10 cellular contexts compared by ENCODE assay signal in the genomic region with DNA sequence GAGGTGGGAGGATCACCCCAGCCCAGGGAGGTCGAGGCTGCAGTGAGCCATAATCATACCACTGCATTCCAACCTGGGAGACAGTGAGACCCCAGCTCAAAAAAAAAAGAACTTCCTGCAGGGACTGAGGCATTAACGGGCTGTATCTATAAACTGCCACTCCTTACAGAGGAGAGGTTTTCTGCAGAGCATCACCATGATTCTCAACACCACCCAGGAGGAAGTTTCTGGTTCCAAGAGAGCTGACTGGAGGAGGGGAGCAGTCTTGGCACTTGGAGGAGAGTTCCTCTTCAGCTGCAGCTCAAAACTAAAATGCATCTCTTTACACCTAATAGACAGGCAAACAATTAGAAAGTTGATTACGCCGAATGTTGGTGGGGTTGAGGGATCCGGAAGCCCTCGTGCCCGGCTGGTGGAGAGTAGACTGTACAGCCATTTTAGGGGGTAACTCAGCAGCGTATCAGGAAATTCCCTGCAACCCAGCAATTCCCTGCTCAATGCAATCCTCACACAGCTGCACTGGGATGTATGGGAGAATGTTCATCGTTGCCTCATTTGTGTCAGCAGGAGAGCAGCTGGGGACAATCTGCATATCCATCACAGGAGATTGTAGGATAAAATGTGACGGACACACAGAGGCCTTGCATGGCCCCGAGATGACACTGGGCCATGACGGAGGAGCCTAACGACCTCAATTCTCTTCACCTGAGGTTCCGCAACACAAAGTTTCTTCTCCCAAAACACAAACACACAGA. TPM values are rescaled to one million over a fixed set of nuclear protein-coding genes. Genes with fewer than 3 reads are reported as not detected.
A peak's percentile ranks its signal among the peaks of the same experiment; 100 is the strongest.
DNase-seq lines count a peak whose midpoint lies in the region; ATAC-seq and TF ChIP-seq lines count a peak whose summit lies in the region.
"Had no signal": no experiment of that assay in that cellular context is flagged by ENCODE, and none has a peak within 500 bp of the region (broad histone marks: within the 10 kb centered on the region; RNA-seq: fewer than 3 reads in every experiment).

No MANE protein-coding gene starts in this region.

- no peak for TF ChIP-seq POLR2A in gastrocnemius medialis (IDR thresholded peaks at IDR 0.05)

- peaks cover 46 to 100% (median 90%) of the 10 kb centered on the region in 11 experiments for H4K20me1 ChIP-seq in BLaER1 treated with 17β-estradiol and CSF1 and Interleukin-3, amounts not matched to agents 10 nM and 100 nM

- H4K91ac ChIP-seq in neuronal stem cell (ENCODE audit: low read depth, low read length, poor library complexity), result no peak overlapping the region

- no peak overlapping the region for H2BK15ac ChIP-seq in neuronal stem cell (ENCODE audit: low read length)

- H3K4me2 ChIP-seq in BLaER1 treated with 17β-estradiol and CSF1 and Interleukin-3, amounts not matched to agents 10 nM and 100 nM, result peak overlapping the region; percentile 3 to 98 (median 60); a peak in 19 of 22 replicates
- H3K4me2 ChIP-seq in neuronal stem cell (ENCODE audit: insufficient read depth, low read length, poor library complexity, severe bottlenecking), result no peak overlapping the region

- peak overlapping the region in 3 of 11 experiments; percentile 1 to 90 (median 90); a peak in 1 of 22 replicates for H3K27ac ChIP-seq in BLaER1 treated with 17β-estradiol and CSF1 and Interleukin-3, amounts not matched to agents 10 nM and 100 nM
- H3K27ac ChIP-seq in caudate nucleus (ENCODE audit: low read depth, low read length), result peak overlapping the region; percentile 52
- H3K27ac ChIP-seq in neuronal stem cell (replicated peaks; ENCODE audit: low read length), result no peak overlapping the region
- H3K27ac ChIP-seq in substantia nigra (ENCODE audit: low read depth, low read length, poor library complexity, severe bottlenecking), result no peak overlapping the region
- peak overlapping the region in 1 of 4 donors; percentile 81 for H3K27ac ChIP-seq in gastrocnemius medialis

- in situ Hi-C loops in gastrocnemius medialis (cut with MboI; ENCODE audit: low sequenced_read_pairs in 4 of 4), result no loop called here

- H3K18ac ChIP-seq in neuronal stem cell (ENCODE audit: low read length), result no peak overlapping the region

- no peak overlapping the region for H3K4me3 ChIP-seq in BLaER1 treated with 17β-estradiol and CSF1 and Interleukin-3, amounts not matched to agents 10 nM and 100 nM
- H3K4me3 ChIP-seq in neuronal stem cell (ENCODE audit: low read length in 2 of 2) (no peak overlapping the region), gastrocnemius medialis (no peak overlapping the region)

- peak overlapping the region; percentile 55 for H2BK5ac ChIP-seq in neuronal stem cell (ENCODE audit: low read length)

- H3K27me3 ChIP-seq in BLaER1 treated with 17β-estradiol and CSF1 and Interleukin-3, amounts not matched to agents 10 nM and 100 nM, result no peaks in the 10 kb centered on the region
- H3K27me3 ChIP-seq in neuronal stem cell (ENCODE audit: control insufficient read depth in 3 of 3, insufficient read depth in 3 of 3, low read depth in 1 of 3, low read length in 3 of 3), result no peaks in the 10 kb centered on the region
- no peaks in the 10 kb centered on the region for H3K27me3 ChIP-seq in gastrocnemius medialis

- DNase-seq in Kasumi-1 (lab: John Stamatoyannopoulos, UW) (peak; percentile 84 to 85), caudate nucleus (lab: John Stamatoyannopoulos, UW) (no peak), neuronal stem cell (ENCODE audit: low spot score) (no peak), substantia nigra (lab: John Stamatoyannopoulos, UW) (no peak), gastrocnemius medialis (no peak), midbrain (lab: John Stamatoyannopoulos, UW) (no peak), NCI-H510A (lab: John Stamatoyannopoulos, UW) (no peak)
- DNase-seq: SHP77 treated with DMSO at 0.1 percent for 48 hours had no signal

- intact Hi-C loops in gastrocnemius medialis (cut with DNase I; ENCODE audit: low total_unique reads), result no loop called here

- no peak for TF ChIP-seq CTCF in gastrocnemius medialis (IDR thresholded peaks at IDR 0.05 in 4 of 5, conservative IDR thresholded peaks at IDR 0.05 in 1 of 5)

- no peak overlapping the region for H3K9ac ChIP-seq in BLaER1 treated with 17β-estradiol and CSF1 and Interleukin-3, amounts not matched to agents 10 nM and 100 nM
- H3K9ac ChIP-seq in neuronal stem cell (ENCODE audit: low read depth, low read length, poor library complexity), result peak overlapping the region; percentile 16

- peaks cover 17% of the 10 kb centered on the region for H3K79me1 ChIP-seq in neuronal stem cell (ENCODE audit: low read depth, low read length)

- no peak overlapping the region for H4K8ac ChIP-seq in neuronal stem cell (ENCODE audit: low read depth, low read length)

- H3K9me3 ChIP-seq in BLaER1 treated with 17β-estradiol and CSF1 and Interleukin-3, amounts not matched to agents 10 nM and 100 nM (replicated peaks in 1 of 11), result no peaks in the 10 kb centered on the region
- H3K9me3 ChIP-seq in neuronal stem cell (replicated peaks in 1 of 2; ENCODE audit: control insufficient read depth in 2 of 2, insufficient read depth in 1 of 2, low read depth in 1 of 2, low read length in 2 of 2), result no peaks in the 10 kb centered on the region
- H3K9me3 ChIP-seq in gastrocnemius medialis, result no peaks in the 10 kb centered on the region

- no peak overlapping the region for H3K23ac ChIP-seq in neuronal stem cell (ENCODE audit: low read depth, low read length, poor library complexity)

- H2AFZ ChIP-seq in neuronal stem cell (ENCODE audit: low read length), result no peak overlapping the region

- WGBS in neuronal stem cell (ENCODE audit: extremely low coverage in 2 of 2, insufficient read length in 2 of 2, insufficient replicate concordance in 1 of 2), 2 donors, result no CpG with 5 or more reads among the region's 14 CpGs

- H3K4ac ChIP-seq in neuronal stem cell (ENCODE audit: low read length), result no peak overlapping the region

- H3K14ac ChIP-seq in neuronal stem cell (ENCODE audit: low read length), result no peak overlapping the region

- no peak overlapping the region for H2BK120ac ChIP-seq in neuronal stem cell (ENCODE audit: low read depth, low read length)

- no peak for ATAC-seq in gastrocnemius medialis
- ATAC-seq: stimulated activated effector memory CD8-positive, alpha-beta T cell treated with anti-CD3 and anti-CD28 coated beads, Interleukin-12 subunit alpha, Interleukin-12 subunit beta, amount 100 ng/mL, for 72 hours had no signal

- H3K4me1 ChIP-seq in BLaER1 treated with 17β-estradiol and CSF1 and Interleukin-3, amounts not matched to agents 10 nM and 100 nM, result peaks cover 77 to 100% (median 95%) of the 10 kb centered on the region in 10 experiments
- H3K4me1 ChIP-seq in neuronal stem cell (ENCODE audit: control insufficient read depth in 2 of 2, insufficient read depth in 1 of 2, low read depth in 1 of 2, low read length in 2 of 2), result peaks cover 8 to 26% of the 10 kb centered on the region in 2 donors
- H3K4me1 ChIP-seq in gastrocnemius medialis, result peaks cover 30 to 45% of the 10 kb centered on the region in 2 donors

- no peak overlapping the region for H2BK12ac ChIP-seq in neuronal stem cell (ENCODE audit: low read length)

- no peak overlapping the region for H2AK5ac ChIP-seq in neuronal stem cell (ENCODE audit: low read depth, low read length)

- peaks cover 0 to 49% (median 12%) of the 10 kb centered on the region in 11 experiments; a peak in 11 of 22 replicates for H3K36me3 ChIP-seq in BLaER1 treated with 17β-estradiol and CSF1 and Interleukin-3, amounts not matched to agents 10 nM and 100 nM
- peaks cover 2 to 9% of the 10 kb centered on the region in 2 donors for H3K36me3 ChIP-seq in neuronal stem cell (replicated peaks in 1 of 2; ENCODE audit: control insufficient read depth in 2 of 2, insufficient read depth in 2 of 2, low read length in 2 of 2)
- H3K36me3 ChIP-seq in gastrocnemius medialis, result no peaks in the 10 kb centered on the region

RNA-seq across cellular contexts. Expression of gene ACTN1, which starts 36.6 kb away (rescaled TPM):
- polyA plus RNA-seq in neuronal stem cell (2013, experiment 1 of 2), result 88.8 TPM
- 87.0 TPM for polyA plus RNA-seq in neuronal stem cell (2013, experiment 2 of 2)
- total RNA-seq in gastrocnemius medialis, result 10 to 100 TPM; 10.0 to 17.3 (median 14.1) TPM

Comparison
In these comparisons a context has a peak if more than half of its experiments do, and no peak if none do; other contexts are left out.
1. DNase-seq: peak in Kasumi-1 (2 of 2); none in caudate nucleus (0 of 61), neuronal stem cell (single experiment), substantia nigra (0 of 49), gastrocnemius medialis (0 of 2), midbrain (single experiment) and NCI-H510A (single experiment).